In genomic region chr2:1707771-1708351, GRCh38 we compare ENCODE assay signal across 8 cellular contexts. TPM values are rescaled to one million over a fixed set of nuclear protein-coding genes. Genes with fewer than 3 reads are reported as not detected.
A peak's percentile ranks its signal among the peaks of the same experiment; 100 is the strongest.
DNase-seq lines count a peak whose midpoint lies in the region; ATAC-seq, FAIRE-seq and TF ChIP-seq lines count a peak whose summit lies in the region.

No MANE protein-coding gene starts in this region.

- H3K4me3 ChIP-seq in esophagus (ENCODE audit: low read depth in 1 of 2, low read length in 2 of 2) (no peak overlapping the region), neural cell (ENCODE audit: low read length) (no peak overlapping the region)

- TF ChIP-seq CTCF in neural cell (IDR thresholded peaks at IDR 0.05; ENCODE audit: poor library complexity, severe bottlenecking) (no peak), D721Med (IDR thresholded peaks at IDR 0.05; ENCODE audit: insufficient read depth, missing control alignments) (no peak)

- FAIRE-seq in D721Med (lab: Jason Lieb, UNC) = no peak

- no peaks in the 10 kb centered on the region for H3K9me2 ChIP-seq in neural cell (ENCODE audit: insufficient read depth, low read length)

- H3K9me3 ChIP-seq in esophagus (ENCODE audit: control insufficient read depth in 2 of 2, insufficient read depth in 1 of 2, low read depth in 1 of 2, low read length in 1 of 2) (no peaks in the 10 kb centered on the region), neural cell (ENCODE audit: low read length) (no peaks in the 10 kb centered on the region)

- H3K27ac ChIP-seq in esophagus (ENCODE audit: low read depth in 2 of 2, low read length in 1 of 2) (peak overlapping the region; percentile 37 to 56), neural cell (ENCODE audit: low read length) (peak overlapping the region; percentile 19)

- no peaks in the 10 kb centered on the region for H3F3A ChIP-seq in neural cell (ENCODE audit: insufficient read depth, low read length, poor library complexity, severe bottlenecking)

- H3K4me1 ChIP-seq in esophagus (ENCODE audit: control insufficient read depth in 2 of 2, insufficient read depth in 2 of 2, low read length in 1 of 2) = peaks cover 0 to 8% of the 10 kb centered on the region in 2 donors

- H3K27me3 ChIP-seq in esophagus (ENCODE audit: control insufficient read depth in 1 of 2, insufficient read depth in 2 of 2, low read length in 2 of 2) (no peaks in the 10 kb centered on the region), neural cell (ENCODE audit: insufficient read depth, low read depth, low read length) (no peaks in the 10 kb centered on the region)

- no peak overlapping the region for H3K4me2 ChIP-seq in neural cell (ENCODE audit: low read length)

- no peak for ATAC-seq in GM19023 (IDR thresholded peaks at IDR 0.05; ENCODE audit: unreplicated experiment)

- WGBS in esophagus, 2 donors = 14 to 24% methylated on average over 21 of the region's 21 CpGs

- TF ChIP-seq EP300 in neural cell (conservative IDR thresholded peaks at IDR 0.05; ENCODE audit: poor library complexity, severe bottlenecking) = no peak

- peaks cover 3% of the 10 kb centered on the region for H4K20me1 ChIP-seq in neural cell (ENCODE audit: insufficient read depth)

- DNase-seq in EH (ENCODE audit: low read depth) (peak; percentile 98), NCI-H774 (lab: John Stamatoyannopoulos, UW) (peak; percentile 81), D721Med (ENCODE audit: insufficient read length, low spot score) (no peak)
- no peak for DNase-seq in activated CD4-positive, alpha-beta T cell treated with anti-CD3 and anti-CD28 coated beads, Interleukin-2, amount 50 U/mL, for 4 hours
- no peak for DNase-seq in activated CD4-positive, alpha-beta T cell treated with anti-CD3 and anti-CD28 coated beads for 48 hours

- no peaks in the 10 kb centered on the region for H3K36me3 ChIP-seq in esophagus (ENCODE audit: control insufficient read depth in 2 of 2, insufficient read depth in 2 of 2, low read length in 1 of 2)
- H3K36me3 ChIP-seq in neural cell (ENCODE audit: insufficient read depth, low read length) = no peaks in the 10 kb centered on the region

- no peak for TF ChIP-seq RAD21 in neural cell (conservative IDR thresholded peaks at IDR 0.05)

- no peak overlapping the region for H3K9ac ChIP-seq in neural cell (ENCODE audit: low read length)

- H2AFZ ChIP-seq in neural cell (ENCODE audit: low read depth, low read length) = no peak overlapping the region

- H3K79me2 ChIP-seq in neural cell (replicated peaks; ENCODE audit: insufficient read depth, low read length) = peaks cover 12% of the 10 kb centered on the region

TF ChIP-seq in neural cell, 6 proteins besides CTCF, POLR2A, EP300 and RAD21:
- TF ChIP-seq POLR2AphosphoS5 (IDR thresholded peaks at IDR 0.05) = no peak
- TF ChIP-seq SMC3 (conservative IDR thresholded peaks at IDR 0.05; ENCODE audit: poor library complexity) = no peak
- TF ChIP-seq REST (IDR thresholded peaks at IDR 0.05; ENCODE audit: borderline replicate concordance) = no peak
- no peak for TF ChIP-seq MXI1 (conservative IDR thresholded peaks at IDR 0.05; ENCODE audit: poor library complexity, severe bottlenecking)
- TF ChIP-seq EZH2 (IDR thresholded peaks at IDR 0.05; ENCODE audit: borderline replicate concordance, insufficient read depth, low read length, poor library complexity, severe bottlenecking) = no peak
- TF ChIP-seq TAF1 (IDR thresholded peaks at IDR 0.05; ENCODE audit: low read depth) = no peak
TF ChIP-seq in neural cell: peak in this region for 0.

RNA-seq across cellular contexts. Expression of gene PXDN, which starts 36.5 kb away (rescaled TPM):
- polyA plus RNA-seq in esophagus (1 to 10 TPM; 1.1 to 1.9 TPM), neural cell (181 and 200 TPM in 2 replicates)
- 138 and 160 TPM in 2 replicates for polyA minus RNA-seq in neural cell

Comparison
In these comparisons a context has a peak if more than half of its experiments do, and no peak if none do; other contexts are left out.
1. DNase-seq: peak in EH (single experiment) and NCI-H774 (single experiment); none in activated CD4-positive, alpha-beta T cell treated with anti-CD3 and anti-CD28 coated beads, Interleukin-2, amount 50 U/mL, for 4 hours (0 of 2), D721Med (single experiment) and activated CD4-positive, alpha-beta T cell treated with anti-CD3 and anti-CD28 coated beads for 48 hours (single experiment).
2. RNA of gene PXDN, which starts 36.5 kb away (polyA plus RNA-seq): 181 to 200 TPM in neural cell; 1.1 to 1.9 TPM in esophagus; every median in the first group is over 10 times any median in the second.